In the genomic region with DNA sequence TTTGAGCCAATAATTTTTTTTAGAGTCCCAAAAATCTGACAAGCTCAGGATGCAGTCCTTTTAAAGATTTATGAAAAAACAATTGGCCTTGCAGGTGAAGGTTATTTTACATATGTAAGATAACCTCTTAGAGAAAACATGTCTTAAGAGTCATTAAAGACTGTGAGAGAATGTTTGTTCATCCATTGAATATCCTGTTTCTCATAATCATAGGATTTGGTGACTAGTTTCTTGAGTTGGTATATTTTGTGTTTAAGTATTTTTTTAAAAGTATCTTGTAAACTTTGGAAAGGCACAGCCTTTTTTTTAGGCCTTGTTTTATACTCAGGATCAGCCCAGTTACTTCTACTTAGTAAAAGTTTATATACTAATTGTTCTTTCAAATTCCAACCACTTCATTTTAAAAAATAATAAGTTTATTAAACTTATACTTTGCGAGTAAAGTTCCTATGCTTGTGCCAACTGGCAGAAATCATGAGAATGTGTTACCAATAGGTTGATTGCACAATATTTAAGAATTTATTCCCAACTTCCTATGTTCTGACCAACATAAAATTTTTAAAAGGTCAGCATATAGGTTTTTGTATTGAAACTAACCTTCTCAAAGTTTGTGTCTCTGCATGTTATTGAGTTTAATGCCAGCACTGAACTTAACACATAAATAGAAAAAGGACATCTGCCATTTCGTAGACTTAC, we compare ENCODE assay signal across 2 cellular contexts.
TF ChIP-seq lines count a peak whose summit lies in the region.

No MANE protein-coding gene starts in this region.

TF ChIP-seq in endothelial cell of umbilical vein, 7 proteins besides CTCF, POLR2A, EP300 and RAD21:
- TF ChIP-seq, protein P1, sequence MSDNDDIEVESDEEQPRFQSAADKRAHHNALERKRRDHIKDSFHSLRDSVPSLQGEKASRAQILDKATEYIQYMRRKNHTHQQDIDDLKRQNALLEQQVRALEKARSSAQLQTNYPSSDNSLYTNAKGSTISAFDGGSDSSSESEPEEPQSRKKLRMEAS (IDR thresholded peaks at IDR 0.05; ENCODE audit: insufficient read depth, insufficient read length) = no peak
- TF ChIP-seq EZH2 (IDR thresholded peaks at IDR 0.05; ENCODE audit: borderline replicate concordance, low read depth, low read length, severe bottlenecking) (no peak), GATA2 (IDR thresholded peaks at IDR 0.05; ENCODE audit: insufficient read depth, insufficient read length, low read depth, low read length) (no peak), MYC (IDR thresholded peaks at IDR 0.05; ENCODE audit: low read depth, low read length) (no peak), JUN (IDR thresholded peaks at IDR 0.05; ENCODE audit: borderline replicate concordance, insufficient read depth, insufficient read length, low read depth) (no peak), POLR2AphosphoS5 (IDR thresholded peaks at IDR 0.05; ENCODE audit: insufficient read depth, low read depth, low read length) (no peak)

TF ChIP-seq in HepG2, 621 proteins besides CTCF, POLR2A, EP300 and RAD21:
- TF ChIP-seq FOXO1 (CRISPR knock-in tag; IDR thresholded peaks at IDR 0.05) (no peak), ESRRA (CRISPR knock-in tag; IDR thresholded peaks at IDR 0.05; ENCODE audit: low read depth) (no peak), CEBPB (IDR thresholded peaks at IDR 0.05; ENCODE audit: borderline replicate concordance, low read depth, low read length) (peak; percentile 69), KDM5B (CRISPR knock-in tag; IDR thresholded peaks at IDR 0.05; ENCODE audit: borderline replicate concordance) (no peak)
